Comparison of ENCODE assay signal across 11 cellular contexts in the genomic region with DNA sequence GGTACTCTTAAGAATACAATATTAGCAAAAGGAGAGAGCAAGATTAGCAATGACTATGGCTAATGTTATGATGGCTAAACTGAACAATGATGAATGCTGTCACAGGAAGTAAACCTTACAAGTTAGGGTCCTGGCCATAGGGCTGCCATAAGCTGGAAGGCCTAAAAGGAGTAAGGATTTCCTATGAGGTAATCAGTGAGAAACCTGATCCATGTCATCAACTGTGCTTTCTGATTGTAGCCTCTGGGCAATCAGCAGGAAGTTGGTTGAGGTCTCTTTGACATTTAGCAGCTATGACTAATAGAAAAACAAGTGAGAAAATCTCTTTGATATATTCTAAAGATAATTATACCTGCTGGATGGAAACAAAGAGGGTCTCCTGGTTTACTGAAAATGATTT.
A peak's percentile ranks its signal among the peaks of the same experiment; 100 is the strongest.
DNase-seq lines count a peak whose midpoint lies in the region; ATAC-seq, FAIRE-seq and TF ChIP-seq lines count a peak whose summit lies in the region.
"Had no signal": no experiment of that assay in that cellular context is flagged by ENCODE, and none has a peak within 500 bp of the region (broad histone marks: within the 10 kb centered on the region; RNA-seq: fewer than 3 reads in every experiment).

No MANE protein-coding gene starts in this region.

- H3K9me3 Mint-ChIP-seq in astrocyte (ENCODE audit: unreplicated experiment) (peaks cover 3% of the 10 kb centered on the region), natural killer cell (no peaks in the 10 kb centered on the region), glutamatergic neuron (ENCODE audit: unreplicated experiment) (peaks cover 4% of the 10 kb centered on the region)

- H3K36me3 Mint-ChIP-seq in astrocyte (ENCODE audit: low read depth, unreplicated experiment) (peaks cover 7% of the 10 kb centered on the region), natural killer cell (peaks cover 7% of the 10 kb centered on the region), glutamatergic neuron (ENCODE audit: unreplicated experiment) (peaks cover 7% of the 10 kb centered on the region)

- H3K4me3 Mint-ChIP-seq in astrocyte (ENCODE audit: unreplicated experiment) (no peak overlapping the region), natural killer cell (no peak overlapping the region), glutamatergic neuron (ENCODE audit: unreplicated experiment) (no peak overlapping the region)

- peak; percentile 33 for DNase-seq in NK-92 treated with Interleukin-12 subunit alpha and Interleukin-12 subunit beta, amount 100 ng/mL, for 24 hours (lab: John Stamatoyannopoulos, UW)
- no peak for DNase-seq in NK-92 (lab: John Stamatoyannopoulos, UW; ENCODE audit: unreplicated experiment)
- DNase-seq in NCI-H1436 (lab: John Stamatoyannopoulos, UW): peak; percentile 5
- peak; percentile 53 for DNase-seq in astrocyte (ENCODE audit: low read depth)
- no peak for DNase-seq in natural killer cell
- no peak for DNase-seq in AML-193 (lab: John Stamatoyannopoulos, UW)
- DNase-seq in glutamatergic neuron: no peak
- DNase-seq: anterior cingulate cortex, left cardiac atrium, small intestine had no signal

- H3K27ac Mint-ChIP-seq in astrocyte (ENCODE audit: unreplicated experiment): no peak overlapping the region
- H3K27ac Mint-ChIP-seq in natural killer cell: no peak overlapping the region
- no peak overlapping the region for H3K27ac Mint-ChIP-seq in glutamatergic neuron (ENCODE audit: unreplicated experiment)

- FAIRE-seq in astrocyte (lab: Jason Lieb, UNC): no peak
- FAIRE-seq: small intestine had no signal

- peak; percentile 55 to 66 (median 66) for ATAC-seq in natural killer cell
- no peak for ATAC-seq in GM19463 (IDR thresholded peaks at IDR 0.05; ENCODE audit: unreplicated experiment)
- ATAC-seq: left cardiac atrium had no signal

- H2AFZ ChIP-seq in astrocyte (ENCODE audit: low read depth, low read length): peak overlapping the region; percentile 20

- H3K27me3 ChIP-seq in astrocyte (ENCODE audit: insufficient read depth, low read length): no peaks in the 10 kb centered on the region

- no peaks in the 10 kb centered on the region for H3K4me1 ChIP-seq in astrocyte (ENCODE audit: insufficient read depth, low read length)

- H3K79me2 ChIP-seq in astrocyte (ENCODE audit: insufficient read depth, low read length): no peaks in the 10 kb centered on the region

- H3K9me3 ChIP-seq in astrocyte (ENCODE audit: insufficient read depth, low read depth, low read length): no peaks in the 10 kb centered on the region

- peak overlapping the region; percentile 11 for H3K4me2 ChIP-seq in astrocyte (ENCODE audit: low read length)

- no peak for TF ChIP-seq CTCF in astrocyte (IDR thresholded peaks at IDR 0.05; ENCODE audit: insufficient read depth, low read depth, low read length)
- no peak for TF ChIP-seq CTCF in natural killer cell (IDR thresholded peaks at IDR 0.05)
- no peak for TF ChIP-seq CTCF in glutamatergic neuron (IDR thresholded peaks at IDR 0.05; ENCODE audit: partially characterized antibody, unreplicated experiment)

- H4K20me1 ChIP-seq in astrocyte (ENCODE audit: insufficient read depth, low read length): no peaks in the 10 kb centered on the region

- intact Hi-C loops in natural killer cell (cut with micrococcal nuclease): no loop called here

- H3K27me3 Mint-ChIP-seq in astrocyte (ENCODE audit: low read depth, unreplicated experiment) (no peaks in the 10 kb centered on the region), natural killer cell (ENCODE audit: low read depth in 2 of 2) (no peaks in the 10 kb centered on the region), glutamatergic neuron (ENCODE audit: unreplicated experiment) (no peaks in the 10 kb centered on the region)

- H3K9ac ChIP-seq in astrocyte (ENCODE audit: low read length): no peak overlapping the region

- no peak overlapping the region for H3K4me3 ChIP-seq in astrocyte (ENCODE audit: insufficient read depth, low read depth, low read length)

- H3K4me1 Mint-ChIP-seq in astrocyte (ENCODE audit: low read depth, unreplicated experiment) (no peaks in the 10 kb centered on the region), natural killer cell (peaks cover 11 to 15% of the 10 kb centered on the region in 2 donors), glutamatergic neuron (ENCODE audit: low read depth, unreplicated experiment) (no peaks in the 10 kb centered on the region)

- no peaks in the 10 kb centered on the region for H3K36me3 ChIP-seq in astrocyte (ENCODE audit: insufficient read depth, low read length)

- no peak overlapping the region for H3K27ac ChIP-seq in astrocyte (ENCODE audit: low read depth, low read length)

Comparison
In these comparisons a context has a peak if more than half of its experiments do, and no peak if none do; other contexts are left out.
1. DNase-seq: peak in NK-92 treated with Interleukin-12 subunit alpha and Interleukin-12 subunit beta, amount 100 ng/mL, for 24 hours (single experiment), NCI-H1436 (single experiment) and astrocyte (single experiment); none in NK-92 (single experiment), natural killer cell (single experiment), AML-193 (0 of 2) and glutamatergic neuron (single experiment).